In genomic region chr6:117840541-117840983, GRCh38 we compare ENCODE assay signal across 9 cellular contexts.
A peak's percentile ranks its signal among the peaks of the same experiment; 100 is the strongest.
DNase-seq lines count a peak whose midpoint lies in the region; ATAC-seq and FAIRE-seq lines count a peak whose summit lies in the region.
"Had no signal": no experiment of that assay in that cellular context is flagged by ENCODE, and none has a peak within 500 bp of the region (broad histone marks: within the 10 kb centered on the region; RNA-seq: fewer than 3 reads in every experiment).

No MANE protein-coding gene starts in this region.

- no peak overlapping the region for H3K27ac ChIP-seq in GM23248

- no peaks in the 10 kb centered on the region for H3F3A ChIP-seq in GM23248 (ENCODE audit: insufficient read depth)

- ATAC-seq in HG03025 (IDR thresholded peaks at IDR 0.05; ENCODE audit: low FRiP score, unreplicated experiment), result no peak

- no peaks in the 10 kb centered on the region for H3K9me2 ChIP-seq in GM23248 (ENCODE audit: insufficient read depth)

- FAIRE-seq in frontal cortex (lab: Jason Lieb, UNC), result no peak

- CTCF ChIA-PET in activated CD4-positive, alpha-beta memory T cell treated with anti-CD3 and anti-CD28 coated beads, Interleukin-2, amount 10 ng/mL, durations not matched to agents 7 days and 5 days (lab: Charles Lee), result no interaction called here

- WGBS in GM23248 (ENCODE audit: low coverage in 1 of 2, low lambda C conversion rate in 2 of 2, missing lambda C conversion rate in 2 of 2), 2 experiments, result 0 to 5% methylated on average over 2 of the region's 2 CpGs

- POLR2A ChIA-PET in activated CD4-positive, alpha-beta memory T cell treated with anti-CD3 and anti-CD28 coated beads, Interleukin-2, amount 10 ng/mL, durations not matched to agents 7 days and 5 days (lab: Charles Lee), result no interaction called here

- H3K4me2 ChIP-seq in GM23248 (ENCODE audit: unreplicated experiment), result no peak overlapping the region

- H3K9me3 Mint-ChIP-seq in activated CD4-positive, alpha-beta memory T cell treated with anti-CD3 and anti-CD28 coated beads, Interleukin-2, amount 10 ng/mL, durations not matched to agents 7 days and 5 days, result peaks cover 3% of the 10 kb centered on the region
- H3K9me3 Mint-ChIP-seq: activated naive CD8-positive, alpha-beta T cell treated with anti-CD3 and anti-CD28 coated beads, Interleukin-2, amount 10 ng/mL, durations not matched to agents 7 days and 5 days had no signal

- H3K9me3 ChIP-seq in GM23248 (ENCODE audit: low read depth), result no peaks in the 10 kb centered on the region

- no peaks in the 10 kb centered on the region for H4K20me1 ChIP-seq in GM23248 (ENCODE audit: insufficient read depth)

- no peaks in the 10 kb centered on the region for H3K4me1 ChIP-seq in GM23248 (ENCODE audit: insufficient read depth)

- no peak overlapping the region for H3K27ac Mint-ChIP-seq in activated CD4-positive, alpha-beta memory T cell treated with anti-CD3 and anti-CD28 coated beads, Interleukin-2, amount 10 ng/mL, durations not matched to agents 7 days and 5 days
- H3K27ac Mint-ChIP-seq: activated naive CD8-positive, alpha-beta T cell treated with anti-CD3 and anti-CD28 coated beads, Interleukin-2, amount 10 ng/mL, durations not matched to agents 7 days and 5 days had no signal

- DNase-seq in A172 (ENCODE audit: low spot score), result peak; percentile 31
- peak; percentile 60 for DNase-seq in GM23248
- DNase-seq in NCI-H524 treated with DMSO at 0.1 percent for 48 hours (lab: John Stamatoyannopoulos, UW), result peak; percentile 9
- DNase-seq in dermis blood vessel endothelial cell, result peak; percentile 68
- DNase-seq in smooth muscle cell of the brain vasculature (ENCODE audit: low read depth, low spot score), result peak; percentile 9
- DNase-seq in frontal cortex (ENCODE audit: low spot score in 2 of 2), result no peak
- DNase-seq in activated CD4-positive, alpha-beta memory T cell treated with anti-CD3 and anti-CD28 coated beads, Interleukin-2, amount 10 ng/mL, durations not matched to agents 7 days and 5 days, result no peak
- DNase-seq: activated naive CD8-positive, alpha-beta T cell treated with anti-CD3 and anti-CD28 coated beads, Interleukin-2, amount 10 ng/mL, durations not matched to agents 7 days and 5 days had no signal

- H3K79me2 ChIP-seq in GM23248 (ENCODE audit: insufficient read depth), result no peaks in the 10 kb centered on the region

- H3K4me3 ChIP-seq in GM23248, result no peak overlapping the region

- H3K9ac ChIP-seq in GM23248, result no peak overlapping the region

- no peaks in the 10 kb centered on the region for H3K27me3 Mint-ChIP-seq in activated CD4-positive, alpha-beta memory T cell treated with anti-CD3 and anti-CD28 coated beads, Interleukin-2, amount 10 ng/mL, durations not matched to agents 7 days and 5 days
- H3K27me3 Mint-ChIP-seq: activated naive CD8-positive, alpha-beta T cell treated with anti-CD3 and anti-CD28 coated beads, Interleukin-2, amount 10 ng/mL, durations not matched to agents 7 days and 5 days had no signal

- no peaks in the 10 kb centered on the region for H3K36me3 Mint-ChIP-seq in activated CD4-positive, alpha-beta memory T cell treated with anti-CD3 and anti-CD28 coated beads, Interleukin-2, amount 10 ng/mL, durations not matched to agents 7 days and 5 days (ENCODE audit: low read depth)
- H3K36me3 Mint-ChIP-seq: activated naive CD8-positive, alpha-beta T cell treated with anti-CD3 and anti-CD28 coated beads, Interleukin-2, amount 10 ng/mL, durations not matched to agents 7 days and 5 days had no signal

- no peaks in the 10 kb centered on the region for H3K36me3 ChIP-seq in GM23248 (ENCODE audit: low read depth)

- no peaks in the 10 kb centered on the region for H3K4me1 Mint-ChIP-seq in activated CD4-positive, alpha-beta memory T cell treated with anti-CD3 and anti-CD28 coated beads, Interleukin-2, amount 10 ng/mL, durations not matched to agents 7 days and 5 days
- H3K4me1 Mint-ChIP-seq: activated naive CD8-positive, alpha-beta T cell treated with anti-CD3 and anti-CD28 coated beads, Interleukin-2, amount 10 ng/mL, durations not matched to agents 7 days and 5 days had no signal

- in situ Hi-C loops in GM23248 (cut with MboI), result no loop called here

- H2AFZ ChIP-seq in GM23248, result no peak overlapping the region

- H3K27me3 ChIP-seq in GM23248 (replicated peaks; ENCODE audit: insufficient read depth), result no peaks in the 10 kb centered on the region

- H3K4me3 Mint-ChIP-seq in activated CD4-positive, alpha-beta memory T cell treated with anti-CD3 and anti-CD28 coated beads, Interleukin-2, amount 10 ng/mL, durations not matched to agents 7 days and 5 days, result no peak overlapping the region
- H3K4me3 Mint-ChIP-seq: activated naive CD8-positive, alpha-beta T cell treated with anti-CD3 and anti-CD28 coated beads, Interleukin-2, amount 10 ng/mL, durations not matched to agents 7 days and 5 days had no signal

Comparison
In these comparisons a context has a peak if more than half of its experiments do, and no peak if none do; other contexts are left out.
1. DNase-seq: peak in A172 (single experiment), GM23248 (single experiment), NCI-H524 treated with DMSO at 0.1 percent for 48 hours (single experiment), dermis blood vessel endothelial cell (single experiment) and smooth muscle cell of the brain vasculature (single experiment); none in frontal cortex (0 of 2) and activated CD4-positive, alpha-beta memory T cell treated with anti-CD3 and anti-CD28 coated beads, Interleukin-2, amount 10 ng/mL, durations not matched to agents 7 days and 5 days (single experiment).